ENCODE assay signal across 17 cellular contexts in the genomic region with DNA sequence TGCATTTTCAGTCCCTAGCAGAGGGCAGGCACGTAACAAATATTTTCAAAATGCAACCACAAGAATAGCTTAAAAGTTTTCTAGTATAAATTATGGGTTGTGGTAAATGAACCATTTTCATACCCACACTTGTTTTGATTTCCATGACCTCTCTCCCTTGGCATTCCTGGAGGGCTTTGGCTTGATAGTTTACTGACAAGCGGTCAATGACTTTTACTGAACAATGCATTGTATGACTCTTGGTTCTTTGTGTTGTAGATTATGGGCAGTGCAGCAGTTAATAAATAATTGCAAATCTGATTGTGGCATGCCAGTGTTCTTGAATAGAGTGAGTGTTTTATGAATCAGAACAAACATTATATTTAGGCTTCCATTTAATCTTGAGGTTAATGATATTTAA.
A peak's percentile ranks its signal among the peaks of the same experiment; 100 is the strongest.
DNase-seq lines count a peak whose midpoint lies in the region; TF ChIP-seq lines count a peak whose summit lies in the region.
"Had no signal": no experiment of that assay in that cellular context is flagged by ENCODE, and none has a peak within 500 bp of the region (broad histone marks: within the 10 kb centered on the region; RNA-seq: fewer than 3 reads in every experiment).

No MANE protein-coding gene starts in this region.

- H3K4me3 ChIP-seq in spleen (no peak overlapping the region), ascending aorta (no peak overlapping the region)

- H3K27ac Mint-ChIP-seq in Calu3 (ENCODE audit: unreplicated experiment), result no peak overlapping the region
- H3K27ac Mint-ChIP-seq: CD4-positive, CD25-positive, alpha-beta regulatory T cell; IgD-negative memory B cell had no signal

- no peaks in the 10 kb centered on the region for H3K9me3 ChIP-seq in spleen
- H3K9me3 ChIP-seq in ascending aorta, result no peaks in the 10 kb centered on the region
- H3K9me3 ChIP-seq: BE2C had no signal

- TF ChIP-seq POLR2A in spleen (IDR thresholded peaks at IDR 0.05), result no peak

- H3K4me1 ChIP-seq in spleen (no peaks in the 10 kb centered on the region), ascending aorta (no peaks in the 10 kb centered on the region)
- H3K4me1 ChIP-seq: BE2C had no signal

- H3K36me3 Mint-ChIP-seq in Calu3 (ENCODE audit: insufficient read depth, unreplicated experiment), result no peaks in the 10 kb centered on the region
- H3K36me3 Mint-ChIP-seq: CD4-positive, CD25-positive, alpha-beta regulatory T cell; CD8-positive, alpha-beta memory T cell had no signal

- WGBS in spleen, 5 donors, result 66 to 85% (median 79%) methylated on average over 2 of the region's 2 CpGs

- TF ChIP-seq CTCF in Calu3 (IDR thresholded peaks at IDR 0.05; ENCODE audit: unreplicated experiment) (no peak), spleen (IDR thresholded peaks at IDR 0.05 in 8 of 11, conservative IDR thresholded peaks at IDR 0.05 in 3 of 11) (no peak), ascending aorta (IDR thresholded peaks at IDR 0.05) (no peak)

- no peaks in the 10 kb centered on the region for H3K27me3 Mint-ChIP-seq in Calu3 (ENCODE audit: unreplicated experiment)
- H3K27me3 Mint-ChIP-seq: CD4-positive, CD25-positive, alpha-beta regulatory T cell; CD8-positive, alpha-beta memory T cell; IgD-negative memory B cell had no signal

- H3K4me1 Mint-ChIP-seq in Calu3 (ENCODE audit: low read depth, unreplicated experiment), result peaks cover 12% of the 10 kb centered on the region
- H3K4me1 Mint-ChIP-seq: CD4-positive, CD25-positive, alpha-beta regulatory T cell; CD8-positive, alpha-beta memory T cell; IgD-negative memory B cell had no signal

- intact Hi-C loops in Calu3 (cut with micrococcal nuclease; ENCODE audit: unreplicated experiment) (no loop called here), spleen (cut with DNase I; ENCODE audit: low total_unique reads) (no loop called here), ascending aorta (cut with DNase I) (no loop called here)

- no TSS peak for BruUV-seq in Calu3 (replicated peaks; lab: Mats Ljungman, UMichigan)

- H3K27me3 ChIP-seq in spleen (replicated peaks in 1 of 7) (no peaks in the 10 kb centered on the region), ascending aorta (no peaks in the 10 kb centered on the region)
- H3K27me3 ChIP-seq: BE2C had no signal

- H3K4me3 Mint-ChIP-seq in Calu3 (ENCODE audit: low read depth, unreplicated experiment), result no peak overlapping the region
- H3K4me3 Mint-ChIP-seq: CD4-positive, CD25-positive, alpha-beta regulatory T cell; CD8-positive, alpha-beta memory T cell; IgD-negative memory B cell had no signal

- DNase-seq in Calu3, result peak; percentile 23
- peak; percentile 3 for DNase-seq in foreskin melanocyte
- DNase-seq in kidney tubule cell (ENCODE audit: low spot score), result peak; percentile 81
- DNase-seq in spleen, result no peak
- DNase-seq in ascending aorta (ENCODE audit: low spot score in 2 of 2), result no peak
- no peak for DNase-seq in activated T-cell treated with anti-CD3 and anti-CD28 coated beads, Interleukin-2, amount 50 U/mL, for 1 hour
- DNase-seq: BE2C; C1 segment of cervical spinal cord; CD4-positive, CD25-positive, alpha-beta regulatory T cell; CD8-positive, alpha-beta memory T cell; COR-L47; DMS153; DMS79; GDM1; GOT3; H7 had no signal

- CTCF ChIA-PET in Calu3 (lab: Charles Lee), result no interaction called here

- H3K36me3 ChIP-seq in spleen, result no peaks in the 10 kb centered on the region
- H3K36me3 ChIP-seq in ascending aorta, result no peaks in the 10 kb centered on the region
- H3K36me3 ChIP-seq: BE2C had no signal

- no peak overlapping the region for H3K27ac ChIP-seq in spleen
- no peak overlapping the region for H3K27ac ChIP-seq in ascending aorta

- H3K9me3 Mint-ChIP-seq in Calu3 (ENCODE audit: low read depth, unreplicated experiment), result no peaks in the 10 kb centered on the region

Comparison
In these comparisons a context has a peak if more than half of its experiments do, and no peak if none do; other contexts are left out.
1. DNase-seq: peak in Calu3 (single experiment), foreskin melanocyte (single experiment) and kidney tubule cell (single experiment); none in spleen (single experiment), ascending aorta (0 of 2) and activated T-cell treated with anti-CD3 and anti-CD28 coated beads, Interleukin-2, amount 50 U/mL, for 1 hour (single experiment).